Comparison of ENCODE assay signal across 27 cellular contexts in the genomic region with DNA sequence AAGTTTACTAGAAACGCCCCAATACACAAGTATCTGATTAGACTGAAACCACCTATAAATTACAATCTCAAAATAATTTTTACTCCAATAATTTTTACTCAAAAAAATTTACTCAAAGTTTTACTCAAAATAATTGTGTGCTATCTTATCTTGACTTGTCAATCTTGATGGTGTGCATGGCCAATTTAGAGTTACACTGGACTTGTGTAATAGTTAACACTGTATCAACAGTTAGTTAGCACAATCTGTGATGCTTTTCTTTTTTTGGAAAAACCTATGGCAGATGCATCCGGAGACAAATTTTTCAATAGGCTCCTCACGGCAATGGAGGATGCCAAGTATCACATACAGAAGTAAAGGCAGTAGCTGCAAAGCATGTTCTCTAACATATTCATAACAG. TPM values are rescaled to one million over a fixed set of nuclear protein-coding genes. Genes with fewer than 3 reads are reported as not detected.
"Had no signal": no experiment of that assay in that cellular context is flagged by ENCODE, and none has a peak within 500 bp of the region (broad histone marks: within the 10 kb centered on the region; RNA-seq: fewer than 3 reads in every experiment).

No MANE protein-coding gene starts in this region.

- H3K4me3 Mint-ChIP-seq: activated CD8-positive, alpha-beta T cell treated with anti-CD3 and anti-CD28 coated beads, Interleukin-2, amount 10 ng/mL, durations not matched to agents 7 days and 5 days; activated naive CD4-positive, alpha-beta T cell treated with anti-CD3 and anti-CD28 coated beads, Interleukin-2, amount 50 U/mL, for 24 hours; activated T-cell treated with anti-CD3 and anti-CD28 coated beads, Interleukin-2, amount 50 U/mL, for 24 hours; activated T-helper 1 cell treated with anti-CD3 and anti-CD28 coated beads, Interleukin-12 subunit alpha, Interleukin-12 subunit beta, Interleukin-2, Interleukin-4 antibody, amounts not matched to agents 30 ng/mL and 10 ng/mL and 1 ng/mL, durations not matched to agents 14 hours and 24 hours and 36 hours; T-helper 17 cell; WTC11 had no signal

- H3K4me3 ChIP-seq: breast epithelium, MG63, SJCRH30 had no signal

- H3K9me3 Mint-ChIP-seq: activated naive CD4-positive, alpha-beta T cell treated with anti-CD3 and anti-CD28 coated beads, Interleukin-2, amount 50 U/mL, for 24 hours; activated T-cell treated with anti-CD3 and anti-CD28 coated beads, Interleukin-2, amount 50 U/mL, for 24 hours; activated T-helper 1 cell treated with anti-CD3 and anti-CD28 coated beads, Interleukin-12 subunit alpha, Interleukin-12 subunit beta, Interleukin-2, Interleukin-4 antibody, amounts not matched to agents 30 ng/mL and 10 ng/mL and 1 ng/mL, durations not matched to agents 14 hours and 24 hours and 36 hours; WTC11 had no signal

- H3K36me3 ChIP-seq: breast epithelium had no signal

- H3K4me1 ChIP-seq: breast epithelium had no signal

- H3K27me3 ChIP-seq: breast epithelium, MG63, SJCRH30 had no signal

- H3K9me3 ChIP-seq: breast epithelium, MG63, SJCRH30 had no signal

- H3K27me3 Mint-ChIP-seq: activated naive CD4-positive, alpha-beta T cell treated with anti-CD3 and anti-CD28 coated beads, Interleukin-2, amount 50 U/mL, for 24 hours; activated T-cell treated with anti-CD3 and anti-CD28 coated beads, Interleukin-2, amount 50 U/mL, for 24 hours; T-helper 17 cell had no signal

- H3K27ac ChIP-seq: breast epithelium, SJCRH30 had no signal

- H3K4me1 Mint-ChIP-seq: activated naive CD4-positive, alpha-beta T cell treated with anti-CD3 and anti-CD28 coated beads, Interleukin-2, amount 50 U/mL, for 24 hours had no signal

- H3K27ac Mint-ChIP-seq: activated CD8-positive, alpha-beta T cell treated with anti-CD3 and anti-CD28 coated beads, Interleukin-2, amount 10 ng/mL, durations not matched to agents 7 days and 5 days; activated naive CD4-positive, alpha-beta T cell treated with anti-CD3 and anti-CD28 coated beads, Interleukin-2, amount 50 U/mL, for 24 hours; activated T-cell treated with anti-CD3 and anti-CD28 coated beads, Interleukin-2, amount 50 U/mL, for 24 hours; activated T-helper 1 cell treated with anti-CD3 and anti-CD28 coated beads, Interleukin-12 subunit alpha, Interleukin-12 subunit beta, Interleukin-2, Interleukin-4 antibody, amounts not matched to agents 30 ng/mL and 10 ng/mL and 1 ng/mL, durations not matched to agents 14 hours and 24 hours and 36 hours; T-helper 17 cell; WTC11 had no signal

- H3K36me3 Mint-ChIP-seq: activated naive CD4-positive, alpha-beta T cell treated with anti-CD3 and anti-CD28 coated beads, Interleukin-2, amount 50 U/mL, for 24 hours had no signal

- ATAC-seq: activated CD8-positive, alpha-beta T cell treated with anti-CD3 and anti-CD28 coated beads, Interleukin-2, amount 10 ng/mL, durations not matched to agents 7 days and 5 days; T-helper 17 cell; WTC11 had no signal

- DNase-seq: activated CD4-positive, alpha-beta T cell treated with anti-CD3 and anti-CD28 coated beads for 48 hours; activated CD4-positive, alpha-beta T cell treated with anti-CD3 and anti-CD28 coated beads, Interleukin-2, amount 50 U/mL, for 4 hours; activated CD4-positive, CD25-positive, alpha-beta regulatory T cell treated with anti-CD3 and anti-CD28 coated beads, Interleukin-2, amount 50 U/mL, for 72 hours; activated CD8-positive, alpha-beta T cell treated with anti-CD3 and anti-CD28 coated beads, Interleukin-2, amount 10 ng/mL, durations not matched to agents 7 days and 5 days; activated effector memory CD4-positive, alpha-beta T cell treated with Interleukin-2 at 50 U/mL for 16 hours; activated naive CD4-positive, alpha-beta T cell; activated T-cell treated with anti-CD3 and anti-CD28 coated beads, Interleukin-2, amount 50 U/mL, for 24 hours; aorta; MG63; MV-4-11; NCI-H1092 treated with DMSO at 0.1 percent for 48 hours; NCI-H1417 treated with DMSO at 0.1 percent for 48 hours; NCI-H1694 treated with DMSO at 0.1 percent for 48 hours; NCI-H2029 treated with DMSO at 0.1 percent for 48 hours; NCI-H345; NCI-H510A; NCI-H526 treated with DMSO at 0.1 percent for 48 hours; NCI-H82; SJCRH30; T-helper 17 cell; T-helper 9 cell had no signal

RNA-seq across cellular contexts. Expression of gene LMOD2, which starts 24.9 kb away (rescaled TPM):
- total RNA-seq: activated CD8-positive, alpha-beta T cell treated with anti-CD3 and anti-CD28 coated beads, Interleukin-2, amount 10 ng/mL, durations not matched to agents 7 days and 5 days; activated T-helper 1 cell treated with anti-CD3 and anti-CD28 coated beads, Interleukin-12 subunit alpha, Interleukin-12 subunit beta, Interleukin-2, Interleukin-4 antibody, amounts not matched to agents 30 ng/mL and 10 ng/mL and 1 ng/mL, durations not matched to agents 14 hours and 24 hours and 36 hours; aorta; breast epithelium; OCI-LY7; RPMI7951; T-helper 17 cell; WTC11 had no signal
